ENCODE assay signal across 1 cellular context in genomic region chr11:72833083-72833733, GRCh38.
TF ChIP-seq lines count a peak whose summit lies in the region.

No MANE protein-coding gene starts in this region.

TF ChIP-seq in H1, 55 proteins besides CTCF, POLR2A, EP300 and RAD21:
- TF ChIP-seq RNF2 (IDR thresholded peaks at IDR 0.05; ENCODE audit: borderline replicate concordance, low read depth, low read length, missing control alignments, poor library complexity, severe bottlenecking) (no peak), EZH2 (IDR thresholded peaks at IDR 0.05; ENCODE audit: low read depth, low read length, severe bottlenecking) (no peak), SIN3A (conservative IDR thresholded peaks at IDR 0.05 in 1 of 2, IDR thresholded peaks at IDR 0.05 in 1 of 2; ENCODE audit: low read depth in 1 of 2, low read length in 2 of 2) (no peak), TEAD4 (IDR thresholded peaks at IDR 0.05; ENCODE audit: low read depth, low read length) (no peak), JUN (IDR thresholded peaks at IDR 0.05; ENCODE audit: low read depth, low read length) (no peak), PHF8 (conservative IDR thresholded peaks at IDR 0.05; ENCODE audit: low read depth, low read length) (no peak), HDAC2 (IDR thresholded peaks at IDR 0.05; ENCODE audit: borderline replicate concordance in 1 of 2, low read depth in 2 of 2, low read length in 2 of 2) (no peak), NANOG (IDR thresholded peaks at IDR 0.05; ENCODE audit: insufficient read depth, low read depth, low read length, poor library complexity, severe bottlenecking) (no peak)
